ENCODE assay signal across 16 cellular contexts in the genomic region with DNA sequence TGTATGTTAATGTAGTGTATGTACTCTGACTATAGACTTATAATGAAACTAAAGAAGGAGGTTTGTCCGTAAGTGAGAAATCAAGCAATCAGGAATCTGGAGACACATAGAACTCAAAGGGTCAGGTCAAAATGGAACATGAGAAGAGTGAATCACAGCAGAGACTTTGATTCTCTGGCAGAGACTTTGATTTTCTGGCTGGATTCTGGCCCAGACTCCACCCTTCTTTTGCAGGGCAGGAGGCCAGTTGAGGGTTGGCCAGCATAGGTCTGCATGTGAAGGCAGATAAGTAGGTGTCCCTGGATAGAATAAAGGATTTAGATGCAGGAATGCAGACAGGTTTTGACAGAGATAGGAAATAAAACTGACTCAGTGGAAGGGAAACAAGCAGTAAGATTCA. TPM values are rescaled to one million over a fixed set of nuclear protein-coding genes. Genes with fewer than 3 reads are reported as not detected.
A peak's percentile ranks its signal among the peaks of the same experiment; 100 is the strongest.
DNase-seq lines count a peak whose midpoint lies in the region; ATAC-seq and TF ChIP-seq lines count a peak whose summit lies in the region.
"Had no signal": no experiment of that assay in that cellular context is flagged by ENCODE, and none has a peak within 500 bp of the region (broad histone marks: within the 10 kb centered on the region; RNA-seq: fewer than 3 reads in every experiment).

No MANE protein-coding gene starts in this region.

- H3K4me1 ChIP-seq in adipocyte (ENCODE audit: control insufficient read depth, insufficient read depth, low read length) (peaks cover 4% of the 10 kb centered on the region), foreskin keratinocyte (peaks cover 19% of the 10 kb centered on the region), aorta (ENCODE audit: control insufficient read depth in 1 of 2, insufficient read depth in 2 of 2, low read length in 2 of 2) (no peaks in the 10 kb centered on the region)
- H3K4me1 ChIP-seq: gastrocnemius medialis had no signal

- TF ChIP-seq CTCF in foreskin keratinocyte (conservative IDR thresholded peaks at IDR 0.05): no peak

- H3K27ac ChIP-seq in foreskin keratinocyte (peak overlapping the region; percentile 13), aorta (ENCODE audit: low read depth in 1 of 2, low read length in 2 of 2) (no peak overlapping the region)
- H3K27ac ChIP-seq: gastrocnemius medialis, neutrophil had no signal

- H3K9me3 ChIP-seq in adipocyte (ENCODE audit: control insufficient read depth, low read length): no peaks in the 10 kb centered on the region
- no peaks in the 10 kb centered on the region for H3K9me3 ChIP-seq in aorta (ENCODE audit: control insufficient read depth, low read length)
- H3K9me3 ChIP-seq: gastrocnemius medialis, neutrophil had no signal

- 81 to 88% methylated on average over 1 of the region's 1 CpG for WGBS in aorta, 2 donors

- no peaks in the 10 kb centered on the region for H3K27me3 ChIP-seq in adipocyte (replicated peaks; ENCODE audit: control insufficient read depth, insufficient read depth, low read length)
- H3K27me3 ChIP-seq in foreskin keratinocyte: no peaks in the 10 kb centered on the region
- H3K27me3 ChIP-seq in aorta (ENCODE audit: control insufficient read depth in 1 of 2, insufficient read depth in 2 of 2, low read length in 1 of 2): peaks cover 0 to 2% of the 10 kb centered on the region in 2 donors
- H3K27me3 ChIP-seq: gastrocnemius medialis, neutrophil had no signal

- intact Hi-C loops in aorta (cut with DNase I): no loop called here

- no peak overlapping the region for H3K9ac ChIP-seq in adipocyte (ENCODE audit: low read length)

- H3K4me3 ChIP-seq in adipocyte (ENCODE audit: low read length) (peak overlapping the region; percentile 54), aorta (ENCODE audit: low read length in 2 of 2) (no peak overlapping the region)
- H3K4me3 ChIP-seq: gastrocnemius medialis had no signal

- DNase-seq in HCEC 1CT (peak; percentile 56), adipocyte (ENCODE audit: low read depth) (peak; percentile 61), foreskin keratinocyte (peak; percentile 92 to 96), renal cortical epithelial cell (ENCODE audit: low read depth) (peak; percentile 64), cerebellar nuclear complex (lab: John Stamatoyannopoulos, UW) (no peak), AG20443 (ENCODE audit: low spot score) (no peak), aorta (no peak)
- DNase-seq: activated CD4-positive, alpha-beta T cell treated with anti-CD3 and anti-CD28 coated beads, Interleukin-2, amount 50 U/mL, for 4 hours; activated effector memory CD4-positive, alpha-beta T cell treated with anti-CD3 and anti-CD28 coated beads, Interleukin-2, amount 50 U/mL, for 16 hours; C1 segment of cervical spinal cord; gastrocnemius medialis; KG1; stimulated activated CD4-positive, alpha-beta T cell treated with anti-CD3 and anti-CD28 coated beads, Interleukin-4, amount 100 ng/mL, for 4 hours had no signal

- H3K36me3 ChIP-seq in adipocyte (ENCODE audit: control insufficient read depth, insufficient read depth, low read length, severe bottlenecking) (no peaks in the 10 kb centered on the region), aorta (ENCODE audit: control insufficient read depth in 1 of 2, insufficient read depth in 2 of 2, low read length in 1 of 2) (no peaks in the 10 kb centered on the region)
- H3K36me3 ChIP-seq: gastrocnemius medialis, neutrophil had no signal

- ATAC-seq in foreskin keratinocyte (peak; percentile 84), HG02885 (IDR thresholded peaks at IDR 0.05; ENCODE audit: poor library complexity, unreplicated experiment) (no peak), aorta (ENCODE audit: low FRiP score) (no peak)

RNA-seq across cellular contexts. Expression of a gene that starts 11.0 kb away (rescaled TPM):
- total RNA-seq in foreskin keratinocyte: 1.3 and 3.0 TPM in 2 replicates
- 0.79 and 0.92 TPM in 2 replicates for polyA plus RNA-seq in foreskin keratinocyte
- 0.55 and 0.69 TPM in 2 replicates for total RNA-seq in renal cortical epithelial cell
- 1 to 10 TPM; 2.4 to 7.5 TPM for total RNA-seq in aorta
- under 1 TPM in 1 of 2 donors, not detected in 1; 0.75 TPM for polyA plus RNA-seq in aorta
- total RNA-seq: G401 had no signal

Comparison
In these comparisons a context has a peak if more than half of its experiments do, and no peak if none do; other contexts are left out.
1. DNase-seq: peak in HCEC 1CT (single experiment), adipocyte (single experiment), foreskin keratinocyte (2 of 2) and renal cortical epithelial cell (single experiment); none in cerebellar nuclear complex (0 of 2), AG20443 (single experiment) and aorta (0 of 2).